Comparison of ENCODE assay signal across 10 cellular contexts in genomic region chr5:175148773-175149172, GRCh38.
"Had no signal": no experiment of that assay in that cellular context is flagged by ENCODE, and none has a peak within 500 bp of the region (broad histone marks: within the 10 kb centered on the region; RNA-seq: fewer than 3 reads in every experiment).

No MANE protein-coding gene starts in this region.

- H3K27ac ChIP-seq: HL-60, KMS-11 had no signal

- ATAC-seq: GM23338 had no signal

- H3K9ac ChIP-seq: KMS-11 had no signal

- FAIRE-seq: H1, H54 had no signal

- H3K4me3 ChIP-seq: GM23338 had no signal

- H2AFZ ChIP-seq: GM23338 had no signal

- DNase-seq: H9, HCEC 1CT, HFFc6, IMR-90, KBM-7 had no signal

- H3K4me2 ChIP-seq: GM23338, KMS-11 had no signal
